ENCODE assay signal across 17 cellular contexts in genomic region chr20:41631826-41632225, GRCh38. TPM values are rescaled to one million over a fixed set of nuclear protein-coding genes. Genes with fewer than 3 reads are reported as not detected.
DNase-seq lines count a peak whose midpoint lies in the region; ATAC-seq and TF ChIP-seq lines count a peak whose summit lies in the region.
"Had no signal": no experiment of that assay in that cellular context is flagged by ENCODE, and none has a peak within 500 bp of the region (broad histone marks: within the 10 kb centered on the region; RNA-seq: fewer than 3 reads in every experiment).

No MANE protein-coding gene starts in this region.

- H2BK5ac ChIP-seq in IMR-90 (ENCODE audit: low read depth, low read length, poor library complexity, severe bottlenecking) = no peak overlapping the region

- WGBS in IMR-90 (ENCODE audit: extremely low coverage in 2 of 2, insufficient read length in 1 of 2), 2 experiments = 33% methylated on average over 3 of the region's 4 CpGs; no CpG with 5 or more reads in 1 of the 2 experiments

- POLR2A ChIA-PET in IMR-90 (lab: Charles Lee; ENCODE audit: unreplicated experiment) (no interaction called here), HEK293T (lab: Yijun Ruan, JAX) (no interaction called here)

- H4K91ac ChIP-seq in IMR-90 (ENCODE audit: insufficient read depth, low read depth, low read length) = no peak overlapping the region

- no peak overlapping the region for H2AK9ac ChIP-seq in IMR-90 (replicated peaks; ENCODE audit: low read depth, low read length, poor library complexity)

- no peaks in the 10 kb centered on the region for H3K36me3 ChIP-seq in IMR-90 (ENCODE audit: control insufficient read depth, insufficient read depth, low read length)

- dilution Hi-C loops in IMR-90 (cut with HindIII; ENCODE audit: low sequenced_read_pairs, unreplicated experiment) = no loop called here

- no peak overlapping the region for H2BK15ac ChIP-seq in IMR-90 (ENCODE audit: low read depth, low read length)

- no peak overlapping the region for H2AFZ ChIP-seq in IMR-90 (replicated peaks; ENCODE audit: low read length, poor library complexity)

- no peak for TF ChIP-seq CTCF in AG09309 (IDR thresholded peaks at IDR 0.05; ENCODE audit: control insufficient read depth, insufficient read depth, low read depth, low read length, missing control alignments)
- no peak for TF ChIP-seq CTCF in IMR-90 (conservative IDR thresholded peaks at IDR 0.05; ENCODE audit: low read depth, low read length)
- no peak for TF ChIP-seq CTCF in dorsolateral prefrontal cortex (IDR thresholded peaks at IDR 0.05 in 54 of 56, conservative IDR thresholded peaks at IDR 0.05 in 2 of 56; ENCODE audit: low read depth in 1 of 56, partially characterized antibody in 56 of 56)

- H3K27me3 ChIP-seq in IMR-90 (ENCODE audit: control insufficient read depth, insufficient read depth, low read length) (peaks cover 2% of the 10 kb centered on the region; the same call in 1 of the 2 replicates), dorsolateral prefrontal cortex (no peaks in the 10 kb centered on the region)

- H2BK120ac ChIP-seq in IMR-90 (ENCODE audit: low read depth, low read length) = no peak overlapping the region

- H3K18ac ChIP-seq in IMR-90 (ENCODE audit: low read depth, low read length) = no peak overlapping the region

- peak; percentile 44; the same call in 1 of the 2 replicates for ATAC-seq in IMR-90 (ENCODE audit: low read depth)
- ATAC-seq: HCT116 had no signal

- intact Hi-C loops in IMR-90 (cut with micrococcal nuclease) (no loop called here), dorsolateral prefrontal cortex (cut with DNase I) (no loop called here)

- no peaks in the 10 kb centered on the region for H3K79me1 ChIP-seq in IMR-90 (ENCODE audit: low read depth in 1 of 2, low read length in 2 of 2)

- TF ChIP-seq POLR2A in IMR-90 (IDR thresholded peaks at IDR 0.05; ENCODE audit: low read depth, low read length) = no peak

- H3K4ac ChIP-seq in IMR-90 (ENCODE audit: low read depth, low read length) = no peak overlapping the region

- no peak overlapping the region for H2BK20ac ChIP-seq in IMR-90 (ENCODE audit: low read depth, low read length)

- DNase-seq in AG09309 (ENCODE audit: low read depth) = peak; percentile 33
- DNase-seq in IMR-90 = peak; percentile 35
- peak in 6 of 10 donors; percentile 55 to 82 (median 64) for DNase-seq in dorsolateral prefrontal cortex
- peak; percentile 42 for DNase-seq in middle frontal gyrus (ENCODE audit: extremely low spot score, low spot score)
- no peak for DNase-seq in ecto neural progenitor cell (ENCODE audit: low spot score)
- DNase-seq in HEK293T (ENCODE audit: extremely low spot score) = no peak
- no peak for DNase-seq in stimulated activated CD4-positive, alpha-beta T cell treated with anti-CD3 and anti-CD28 coated beads, Interleukin-4, amount 100 ng/mL, for 4 hours
- no peak for DNase-seq in activated CD4-positive, alpha-beta T cell treated with anti-CD3 and anti-CD28 coated beads, Interleukin-2, amount 50 U/mL, for 1 hour
- DNase-seq: activated CD4-positive, alpha-beta memory T cell treated with anti-CD3 and anti-CD28 coated beads for 36 hours; activated effector memory CD4-positive, alpha-beta T cell treated with anti-CD3 and anti-CD28 coated beads, Interleukin-2, amount 50 U/mL, for 16 hours; AML-193; DMS79; NCI-H2029; NCI-H748 treated with DMSO at 0.1 percent for 48 hours; SHP77 treated with DMSO at 0.1 percent for 48 hours; stimulated activated naive CD4-positive, alpha-beta T cell had no signal

- no peak overlapping the region for H4K8ac ChIP-seq in IMR-90 (ENCODE audit: low read depth in 2 of 2, low read length in 2 of 2)

- no TSS peak for BruUV-seq in IMR-90 (replicated peaks; lab: Mats Ljungman, UMichigan)

- H3K27ac ChIP-seq in IMR-90 (ENCODE audit: insufficient read depth, low read length) = no peak overlapping the region
- H3K27ac ChIP-seq in dorsolateral prefrontal cortex = peak overlapping the region in 2 of 59 donors; percentile 14 to 58

- H3K23ac ChIP-seq in IMR-90 (ENCODE audit: low read depth, low read length) = no peak overlapping the region

- H4K5ac ChIP-seq in IMR-90 (ENCODE audit: low read depth, low read length) = no peak overlapping the region

- no peak for TF ChIP-seq RAD21 in IMR-90 (IDR thresholded peaks at IDR 0.05; ENCODE audit: low read length)

- H3K4me3 ChIP-seq in AG09309 (ENCODE audit: control insufficient read depth, low read depth, low read length) = no peak overlapping the region
- no peak overlapping the region for H3K4me3 ChIP-seq in IMR-90 (ENCODE audit: insufficient read depth, low read depth, low read length)
- no peak overlapping the region for H3K4me3 ChIP-seq in dorsolateral prefrontal cortex

- H3K9me1 ChIP-seq in IMR-90 (ENCODE audit: insufficient read depth, low read length) = no peaks in the 10 kb centered on the region

- no peaks in the 10 kb centered on the region for H3K9me3 ChIP-seq in IMR-90 (ENCODE audit: control insufficient read depth, insufficient read depth, low read length)

- H2AK5ac ChIP-seq in IMR-90 (ENCODE audit: low read depth, low read length) = no peak overlapping the region

- no peak overlapping the region for H3K56ac ChIP-seq in IMR-90 (ENCODE audit: extremely low read depth, insufficient read depth, low read length)

- H3K9ac ChIP-seq in IMR-90 (ENCODE audit: low read depth, low read length) = no peak overlapping the region

- CTCF ChIA-PET in IMR-90 (lab: Yijun Ruan, JAX) (interaction anchor here (0.6 kb wide), 1 partner anchor 88 kb away, joined by 4 read pairs; no protein-coding TSS in a partner anchor), HEK293T (lab: Yijun Ruan, JAX) (no interaction called here)

- no peak overlapping the region for H3K4me2 ChIP-seq in IMR-90 (ENCODE audit: low read depth, low read length)

- in situ Hi-C loops in IMR-90 (cut with MboI; ENCODE audit: low sequenced_read_pairs) = no loop called here

- H3K4me1 ChIP-seq in IMR-90 (ENCODE audit: control insufficient read depth, insufficient read depth, low read length) = no peaks in the 10 kb centered on the region

- no peak overlapping the region for H3K14ac ChIP-seq in IMR-90 (replicated peaks; ENCODE audit: low read depth, low read length)

- H4K20me1 ChIP-seq in IMR-90 (ENCODE audit: insufficient read depth, low read length) = no peaks in the 10 kb centered on the region

TF ChIP-seq in IMR-90, 13 proteins besides CTCF, POLR2A, EP300 and RAD21 (continues in another document):
- TF ChIP-seq USF2 (IDR thresholded peaks at IDR 0.05; ENCODE audit: low read depth, low read length) (no peak), ELK1 (IDR thresholded peaks at IDR 0.05; ENCODE audit: borderline replicate concordance, low read depth, low read length) (no peak), RCOR1 (IDR thresholded peaks at IDR 0.05; ENCODE audit: insufficient replicate concordance, low read length) (no peak), MXI1 (IDR thresholded peaks at IDR 0.05; ENCODE audit: borderline replicate concordance, low read depth, low read length) (no peak), MAFK (IDR thresholded peaks at IDR 0.05; ENCODE audit: low read depth, low read length) (no peak), MAZ (IDR thresholded peaks at IDR 0.05; ENCODE audit: borderline replicate concordance, low read depth, low read length) (no peak)

TF ChIP-seq in HEK293T, 16 proteins besides CTCF, POLR2A, EP300 and RAD21:
- no peak for TF ChIP-seq FOXA1 (IDR thresholded peaks at IDR 0.05)
- no peak for TF ChIP-seq SP1 (IDR thresholded peaks at IDR 0.05)
- TF ChIP-seq CTBP1 (IDR thresholded peaks at IDR 0.05; ENCODE audit: borderline replicate concordance) = no peak
- no peak for TF ChIP-seq ZNF384 (IDR thresholded peaks at IDR 0.05)
- no peak for TF ChIP-seq HDGF (IDR thresholded peaks at IDR 0.05; ENCODE audit: borderline replicate concordance)
- TF ChIP-seq FOXK2 (IDR thresholded peaks at IDR 0.05) = no peak
- no peak for TF ChIP-seq ELF4 (IDR thresholded peaks at IDR 0.05)
- TF ChIP-seq L3MBTL2 (conservative IDR thresholded peaks at IDR 0.05) = no peak
- TF ChIP-seq LEF1 (IDR thresholded peaks at IDR 0.05; ENCODE audit: borderline replicate concordance) = no peak
- TF ChIP-seq ARNT (IDR thresholded peaks at IDR 0.05) = no peak
- no peak for TF ChIP-seq SUZ12 (IDR thresholded peaks at IDR 0.05)
- TF ChIP-seq NFRKB (IDR thresholded peaks at IDR 0.05) = no peak
- TF ChIP-seq PKNOX1 (IDR thresholded peaks at IDR 0.05) = no peak
- no peak for TF ChIP-seq BHLHE40 (IDR thresholded peaks at IDR 0.05; ENCODE audit: borderline replicate concordance)
- no peak for TF ChIP-seq TARDBP (IDR thresholded peaks at IDR 0.05)
- no peak for TF ChIP-seq FOXM1 (IDR thresholded peaks at IDR 0.05; ENCODE audit: borderline replicate concordance)
TF ChIP-seq in HEK293T: peak in this region for 0.

RNA-seq across cellular contexts. Expression of gene CHD6, which starts 13.6 kb away (rescaled TPM):
- 26.7 and 31.7 TPM in 2 replicates for total RNA-seq in IMR-90 (2012; rRNA removed)
- 7.9 and 8.8 TPM in 2 replicates for polyA plus RNA-seq in IMR-90 (2012; rRNA removed)
- 2.2 and 2.4 TPM in 2 replicates for polyA plus RNA-seq in IMR-90 (2012; cell fraction: cytosol; rRNA removed)
- 17.0 and 37.4 TPM in 2 replicates for polyA plus RNA-seq in IMR-90 (2012; cell fraction: nucleus; rRNA removed; ENCODE audit: low replicate concordance)
- total RNA-seq in dorsolateral prefrontal cortex = 100 to 1,000 TPM in 110 of 120 experiments, 10 to 100 TPM in 10; 89.1 to 162 (median 116) TPM

Comparison
In these comparisons a context has a peak if more than half of its experiments do, and no peak if none do; other contexts are left out.
1. DNase-seq: peak in AG09309 (single experiment), IMR-90 (single experiment), dorsolateral prefrontal cortex (6 of 10) and middle frontal gyrus (single experiment); none in ecto neural progenitor cell (single experiment), HEK293T (single experiment), stimulated activated CD4-positive, alpha-beta T cell treated with anti-CD3 and anti-CD28 coated beads, Interleukin-4, amount 100 ng/mL, for 4 hours (0 of 2) and activated CD4-positive, alpha-beta T cell treated with anti-CD3 and anti-CD28 coated beads, Interleukin-2, amount 50 U/mL, for 1 hour (single experiment).